In the genomic region with DNA sequence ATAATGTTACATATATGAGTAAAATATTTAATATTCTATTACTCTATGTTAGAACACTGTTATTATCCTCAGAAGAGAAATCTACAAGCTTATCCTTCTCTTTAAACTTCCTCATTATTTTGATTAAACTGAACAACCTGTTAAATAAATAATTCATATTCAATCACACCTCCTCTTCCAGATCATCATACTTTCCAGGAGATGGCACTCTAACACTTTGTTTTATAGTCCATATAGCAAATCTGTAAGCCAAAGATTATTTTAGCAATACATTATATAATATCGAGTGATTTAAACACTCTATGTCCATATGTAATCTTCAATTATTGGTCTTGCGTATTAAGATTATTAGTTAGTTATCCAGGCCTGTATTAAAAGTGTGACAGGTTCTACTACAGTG, we compare ENCODE assay signal across 1 cellular context.
TF ChIP-seq lines count a peak whose summit lies in the region.

No MANE protein-coding gene starts in this region.

TF ChIP-seq in K562, 482 proteins besides CTCF, POLR2A, EP300 and RAD21 (continued from another document):
- TF ChIP-seq, protein P1, sequence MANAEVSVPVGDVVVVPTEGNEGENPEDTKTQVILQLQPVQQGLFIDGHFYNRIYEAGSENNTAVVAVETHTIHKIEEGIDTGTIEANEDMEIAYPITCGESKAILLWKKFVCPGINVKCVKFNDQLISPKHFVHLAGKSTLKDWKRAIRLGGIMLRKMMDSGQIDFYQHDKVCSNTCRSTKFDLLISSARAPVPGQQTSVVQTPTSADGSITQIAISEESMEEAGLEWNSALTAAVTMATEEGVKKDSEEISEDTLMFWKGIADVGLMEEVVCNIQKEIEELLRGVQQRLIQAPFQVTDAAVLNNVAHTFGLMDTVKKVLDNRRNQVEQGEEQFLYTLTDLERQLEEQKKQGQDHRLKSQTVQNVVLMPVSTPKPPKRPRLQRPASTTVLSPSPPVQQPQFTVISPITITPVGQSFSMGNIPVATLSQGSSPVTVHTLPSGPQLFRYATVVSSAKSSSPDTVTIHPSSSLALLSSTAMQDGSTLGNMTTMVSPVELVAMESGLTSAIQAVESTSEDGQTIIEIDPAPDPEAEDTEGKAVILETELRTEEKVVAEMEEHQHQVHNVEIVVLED (CRISPR knock-in tag; IDR thresholded peaks at IDR 0.05): no peak
- no peak for TF ChIP-seq HDAC2 (IDR thresholded peaks at IDR 0.05)
- TF ChIP-seq OTX1 (CRISPR knock-in tag; IDR thresholded peaks at IDR 0.05): no peak
- no peak for TF ChIP-seq PCBP1 (IDR thresholded peaks at IDR 0.05; ENCODE audit: low read depth, low read length, poor library complexity, severe bottlenecking)
- TF ChIP-seq, protein P2, sequence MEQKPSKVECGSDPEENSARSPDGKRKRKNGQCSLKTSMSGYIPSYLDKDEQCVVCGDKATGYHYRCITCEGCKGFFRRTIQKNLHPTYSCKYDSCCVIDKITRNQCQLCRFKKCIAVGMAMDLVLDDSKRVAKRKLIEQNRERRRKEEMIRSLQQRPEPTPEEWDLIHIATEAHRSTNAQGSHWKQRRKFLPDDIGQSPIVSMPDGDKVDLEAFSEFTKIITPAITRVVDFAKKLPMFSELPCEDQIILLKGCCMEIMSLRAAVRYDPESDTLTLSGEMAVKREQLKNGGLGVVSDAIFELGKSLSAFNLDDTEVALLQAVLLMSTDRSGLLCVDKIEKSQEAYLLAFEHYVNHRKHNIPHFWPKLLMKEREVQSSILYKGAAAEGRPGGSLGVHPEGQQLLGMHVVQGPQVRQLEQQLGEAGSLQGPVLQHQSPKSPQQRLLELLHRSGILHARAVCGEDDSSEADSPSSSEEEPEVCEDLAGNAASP (IDR thresholded peaks at IDR 0.05): no peak
- no peak for TF ChIP-seq KAT2B (IDR thresholded peaks at IDR 0.05; ENCODE audit: low read depth, low read length)
- no peak for TF ChIP-seq HNRNPK (IDR thresholded peaks at IDR 0.05; ENCODE audit: low read depth, low read length, poor library complexity, severe bottlenecking)
- TF ChIP-seq, protein P3, sequence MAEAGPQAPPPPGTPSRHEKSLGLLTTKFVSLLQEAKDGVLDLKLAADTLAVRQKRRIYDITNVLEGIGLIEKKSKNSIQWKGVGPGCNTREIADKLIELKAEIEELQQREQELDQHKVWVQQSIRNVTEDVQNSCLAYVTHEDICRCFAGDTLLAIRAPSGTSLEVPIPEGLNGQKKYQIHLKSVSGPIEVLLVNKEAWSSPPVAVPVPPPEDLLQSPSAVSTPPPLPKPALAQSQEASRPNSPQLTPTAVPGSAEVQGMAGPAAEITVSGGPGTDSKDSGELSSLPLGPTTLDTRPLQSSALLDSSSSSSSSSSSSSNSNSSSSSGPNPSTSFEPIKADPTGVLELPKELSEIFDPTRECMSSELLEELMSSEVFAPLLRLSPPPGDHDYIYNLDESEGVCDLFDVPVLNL (CRISPR knock-in tag; IDR thresholded peaks at IDR 0.05; ENCODE audit: low read depth): no peak
- TF ChIP-seq ERF (CRISPR knock-in tag; IDR thresholded peaks at IDR 0.05): no peak
- TF ChIP-seq RBM34 (IDR thresholded peaks at IDR 0.05; ENCODE audit: borderline replicate concordance, insufficient read depth, low read length): no peak
- TF ChIP-seq CTBP1 (IDR thresholded peaks at IDR 0.05; ENCODE audit: borderline replicate concordance): no peak
- TF ChIP-seq TEAD4 (IDR thresholded peaks at IDR 0.05; ENCODE audit: low read length): no peak
- TF ChIP-seq TEAD4 (CRISPR knock-in tag; IDR thresholded peaks at IDR 0.05; ENCODE audit: borderline replicate concordance): no peak
- TF ChIP-seq TFAM (CRISPR knock-in tag; conservative IDR thresholded peaks at IDR 0.05): no peak
- no peak for TF ChIP-seq ZNF696 (CRISPR knock-in tag; conservative IDR thresholded peaks at IDR 0.05)
- TF ChIP-seq ZNF444 (CRISPR knock-in tag; IDR thresholded peaks at IDR 0.05): no peak
- no peak for TF ChIP-seq ZZZ3 (IDR thresholded peaks at IDR 0.05)
